ENCODE assay signal across 20 cellular contexts in the genomic region with DNA sequence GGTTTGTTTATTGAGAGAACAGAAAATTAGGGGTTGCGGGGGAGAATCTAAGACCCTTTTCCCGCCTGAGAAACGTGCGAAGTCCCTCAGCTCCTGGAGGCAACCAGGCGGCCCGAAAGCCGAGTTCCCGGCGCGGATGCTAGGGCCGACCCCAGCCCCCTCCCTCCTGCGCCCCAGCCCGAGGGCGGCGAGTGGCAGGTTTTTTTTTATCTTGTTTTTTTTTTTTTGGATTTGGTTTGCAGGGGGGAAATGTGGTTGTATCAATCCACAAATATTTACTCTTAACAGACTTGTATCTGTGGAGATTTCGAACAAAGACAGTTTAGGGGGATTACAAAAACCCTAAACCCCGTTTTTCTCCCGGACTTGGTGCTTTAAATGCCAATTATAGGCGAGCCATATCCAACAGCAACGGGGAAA. TPM values are rescaled to one million over a fixed set of nuclear protein-coding genes. Genes with fewer than 3 reads are reported as not detected.
DNase-seq lines count a peak whose midpoint lies in the region; ATAC-seq, FAIRE-seq and TF ChIP-seq lines count a peak whose summit lies in the region.
"Had no signal": no experiment of that assay in that cellular context is flagged by ENCODE, and none has a peak within 500 bp of the region (broad histone marks: within the 10 kb centered on the region; RNA-seq: fewer than 3 reads in every experiment).

No MANE protein-coding gene starts in this region.

- no peak for DNase-seq in H1 (ENCODE audit: low read depth in 1 of 2, low spot score in 2 of 2)
- no peak for DNase-seq in activated effector memory CD4-positive, alpha-beta T cell treated with anti-CD3 and anti-CD28 coated beads, Interleukin-2, amount 50 U/mL, for 16 hours
- no peak for DNase-seq in CD8-positive, alpha-beta memory T cell
- DNase-seq: DMS79, HCEC 1CT, KG1, MV-4-11, NCI-H1694 treated with DMSO at 0.1 percent for 48 hours, NCI-H2107, NCI-H226, RPMI8226, SHP77 treated with DMSO at 0.1 percent for 48 hours had no signal

- no peaks in the 10 kb centered on the region for H3K9me3 Mint-ChIP-seq in CD8-positive, alpha-beta memory T cell

- FAIRE-seq in H1 (lab: Jason Lieb, UNC) = no peak
- FAIRE-seq: HTR-8/SVneo had no signal

- no peak overlapping the region for H2BK5ac ChIP-seq in H1 (ENCODE audit: low read depth, low read length)

- peaks cover 9 to 21% (median 11%) of the 10 kb centered on the region in 3 donors for H3K4me1 Mint-ChIP-seq in CD8-positive, alpha-beta memory T cell

- POLR2A ChIA-PET in H1 (lab: Charles Lee; ENCODE audit: partially characterized antibody) = interaction anchor here (0.8 to 2.9 kb wide), 5 partner anchors 9 to 66 kb away, joined by 4 to 14 read pairs (median 4); a partner anchor contains a TSS
- POLR2A ChIA-PET in CD8-positive, alpha-beta memory T cell (lab: Charles Lee) = interaction anchor here (0.5 kb wide), 1 partner anchor 1406 kb away, joined by 3 read pairs; no protein-coding TSS in a partner anchor

- no peak overlapping the region for H2BK15ac ChIP-seq in H1 (ENCODE audit: low read length)

- H3K79me2 ChIP-seq in H1 (ENCODE audit: control insufficient read depth in 1 of 2, insufficient read depth in 2 of 2, low read length in 2 of 2) (no peaks in the 10 kb centered on the region), neural cell (replicated peaks; ENCODE audit: insufficient read depth, low read length) (no peaks in the 10 kb centered on the region)

- no peak overlapping the region for H3K18ac ChIP-seq in H1 (ENCODE audit: extremely low read depth, low read length)

- peak overlapping the region in 3 of 7 donors; percentile 16 to 87 (median 73) for H3K4me3 Mint-ChIP-seq in CD8-positive, alpha-beta memory T cell

- H4K8ac ChIP-seq in H1 (ENCODE audit: extremely low read depth, insufficient read depth, low read length) = no peak overlapping the region

- H3F3A ChIP-seq in neural cell (ENCODE audit: insufficient read depth, low read length, poor library complexity, severe bottlenecking) = no peaks in the 10 kb centered on the region

- no peak overlapping the region for H2BK120ac ChIP-seq in H1 (replicated peaks; ENCODE audit: low read depth, low read length)

- no peaks in the 10 kb centered on the region for H3K36me3 ChIP-seq in ES-I3 (ENCODE audit: insufficient read depth, low read length)
- H3K36me3 ChIP-seq in HUES6 (ENCODE audit: control insufficient read depth, insufficient read depth, low read length) = no peaks in the 10 kb centered on the region
- H3K36me3 ChIP-seq in H1 (ENCODE audit: control insufficient read depth in 2 of 4, insufficient read depth in 4 of 4, low read length in 3 of 4) = no peaks in the 10 kb centered on the region; a peak in 1 of 8 replicates
- no peaks in the 10 kb centered on the region for H3K36me3 ChIP-seq in neural cell (ENCODE audit: insufficient read depth, low read length)
- no peaks in the 10 kb centered on the region for H3K36me3 ChIP-seq in CD8-positive, alpha-beta memory T cell (ENCODE audit: insufficient read depth, low read length)
- H3K36me3 ChIP-seq: BLaER1 treated with 17β-estradiol and CSF1 and Interleukin-3, amounts not matched to agents 10 nM and 100 nM had no signal

- H3K9me3 ChIP-seq in ES-I3 (ENCODE audit: control insufficient read depth, insufficient read depth, low read length) = no peaks in the 10 kb centered on the region
- H3K9me3 ChIP-seq in HUES6 (ENCODE audit: control insufficient read depth, insufficient read depth, low read depth, low read length) = no peaks in the 10 kb centered on the region
- no peaks in the 10 kb centered on the region for H3K9me3 ChIP-seq in H1 (ENCODE audit: insufficient read depth in 2 of 2, low read depth in 1 of 2, low read length in 1 of 2)
- H3K9me3 ChIP-seq in neural cell (ENCODE audit: low read length) = no peaks in the 10 kb centered on the region
- no peaks in the 10 kb centered on the region for H3K9me3 ChIP-seq in CD8-positive, alpha-beta memory T cell (ENCODE audit: low read length)

- no peak overlapping the region for H3K56ac ChIP-seq in H1 (replicated peaks; ENCODE audit: insufficient read length, low read depth, low read length)

- H2AK5ac ChIP-seq in H1 (ENCODE audit: low read depth, low read length) = no peak overlapping the region

- H3K4me1 ChIP-seq in ES-I3 (ENCODE audit: insufficient read depth, low read length) (peaks cover 8% of the 10 kb centered on the region; the same call in 1 of the 2 replicates), HUES6 (ENCODE audit: control insufficient read depth, insufficient read depth, low read length) (peaks cover 48% of the 10 kb centered on the region), H1 (replicated peaks in 1 of 4; ENCODE audit: control insufficient read depth in 3 of 4, insufficient read depth in 4 of 4, low read length in 3 of 4) (peaks cover 0 to 38% (median 30%) of the 10 kb centered on the region in 4 experiments; a peak in 6 of 7 replicates)
- peaks cover 12% of the 10 kb centered on the region for H3K4me1 ChIP-seq in CD8-positive, alpha-beta memory T cell (ENCODE audit: insufficient read depth, low read length)

- CTCF ChIA-PET in H1 (lab: Charles Lee; ENCODE audit: partially characterized antibody) = interaction anchor here (0.9 to 6.1 kb wide), 6 partner anchors 9 to 82 kb away, joined by 4 to 41 read pairs (median 6); no protein-coding TSS in a partner anchor
- CTCF ChIA-PET in CD8-positive, alpha-beta memory T cell (lab: Charles Lee) = no interaction called here

- peaks cover 6% of the 10 kb centered on the region; the same call in 1 of the 2 replicates for H3K23me2 ChIP-seq in H1 (ENCODE audit: low read depth, low read length)

- H3K27me3 Mint-ChIP-seq in CD8-positive, alpha-beta memory T cell = peaks cover 64 to 81% of the 10 kb centered on the region in 2 donors

- H3K79me1 ChIP-seq in H1 (ENCODE audit: low read depth, low read length) = no peaks in the 10 kb centered on the region

- H2AFZ ChIP-seq in H1 (ENCODE audit: low read length) = no peak overlapping the region
- H2AFZ ChIP-seq in neural cell (ENCODE audit: low read depth, low read length) = no peak overlapping the region

- WGBS in H1 (ENCODE audit: extremely low coverage in 1 of 2, insufficient coverage in 1 of 2, insufficient read length in 1 of 2, insufficient replicate concordance in 2 of 2, low coverage in 1 of 2, low lambda C conversion rate in 2 of 2, missing lambda C conversion rate in 1 of 2), 2 experiments = 0% methylated on average over 8 of the region's 20 CpGs; no CpG with 5 or more reads in 1 of the 2 experiments

- H3K4me3 ChIP-seq in HUES6 (ENCODE audit: low read depth, low read length) (peak overlapping the region; percentile 40), H1 (ENCODE audit: extremely low read depth in 1 of 4, insufficient read depth in 2 of 4, low read depth in 3 of 4, low read length in 4 of 4) (peak overlapping the region in 3 of 4 experiments; percentile 14 to 56 (median 32); a peak in 4 of 8 replicates), neural cell (ENCODE audit: low read length) (no peak overlapping the region)
- H3K4me3 ChIP-seq in CD8-positive, alpha-beta memory T cell (ENCODE audit: low read length) = no peak overlapping the region
- H3K4me3 ChIP-seq: BLaER1 treated with 17β-estradiol and CSF1 and Interleukin-3, amounts not matched to agents 10 nM and 100 nM had no signal

- H3K27ac ChIP-seq in HUES6 (ENCODE audit: low read depth, low read length) (no peak overlapping the region), H1 (ENCODE audit: low read depth, low read length) (no peak overlapping the region), neural cell (ENCODE audit: low read length) (no peak overlapping the region)
- no peak overlapping the region for H3K27ac ChIP-seq in CD8-positive, alpha-beta memory T cell (ENCODE audit: low read depth, low read length)
- H3K27ac ChIP-seq: BLaER1 treated with 17β-estradiol and CSF1 and Interleukin-3, amounts not matched to agents 10 nM and 100 nM had no signal

- H2BK20ac ChIP-seq in H1 (ENCODE audit: low read length) = no peak overlapping the region

- no peak for TF ChIP-seq EP300 in H1 (IDR thresholded peaks at IDR 0.05; ENCODE audit: borderline replicate concordance in 1 of 2, low read depth in 2 of 2, low read length in 2 of 2)
- no peak for TF ChIP-seq EP300 in neural cell (conservative IDR thresholded peaks at IDR 0.05; ENCODE audit: poor library complexity, severe bottlenecking)

- no peak for TF ChIP-seq POLR2A in H1 (IDR thresholded peaks at IDR 0.05; ENCODE audit: control extremely low read depth in 1 of 2, low read depth in 2 of 2, low read length in 2 of 2)

- H3K36me3 Mint-ChIP-seq in CD8-positive, alpha-beta memory T cell = no peaks in the 10 kb centered on the region

- no peak overlapping the region for H4K91ac ChIP-seq in H1 (replicated peaks; ENCODE audit: insufficient read length, low read length)

- H3K14ac ChIP-seq in H1 (ENCODE audit: insufficient read length) = no peak overlapping the region

- no peak overlapping the region for H3K23ac ChIP-seq in H1 (ENCODE audit: insufficient read length)

- TF ChIP-seq CTCF in H1 (IDR thresholded peaks at IDR 0.05; ENCODE audit: control extremely low read depth in 1 of 3, insufficient read depth in 1 of 3, low read depth in 1 of 3, low read length in 3 of 3) (no peak), neural cell (IDR thresholded peaks at IDR 0.05; ENCODE audit: poor library complexity, severe bottlenecking) (no peak)

- no peak overlapping the region for H3K27ac Mint-ChIP-seq in CD8-positive, alpha-beta memory T cell

- H2BK12ac ChIP-seq in H1 (ENCODE audit: low read depth, low read length) = peak overlapping the region; percentile 39; the same call in 1 of the 2 replicates

- H4K20me1 ChIP-seq in H1 (replicated peaks in 1 of 2; ENCODE audit: control insufficient read depth in 1 of 2, insufficient read depth in 2 of 2, low read length in 2 of 2) (peaks cover 0 to 25% of the 10 kb centered on the region in 2 experiments), neural cell (ENCODE audit: insufficient read depth) (no peaks in the 10 kb centered on the region)

- no peak overlapping the region for H3K4ac ChIP-seq in H1 (replicated peaks; ENCODE audit: insufficient read length, low read depth, low read length)

- H4K5ac ChIP-seq in H1 (ENCODE audit: insufficient read length, low read depth, low read length) = no peak overlapping the region

- H3K4me2 ChIP-seq in H1 (ENCODE audit: insufficient read depth in 1 of 2, low read depth in 2 of 2, low read length in 2 of 2) (peak overlapping the region; percentile 80 to 81), neural cell (ENCODE audit: low read length) (no peak overlapping the region)
- H3K4me2 ChIP-seq: BLaER1 treated with 17β-estradiol and CSF1 and Interleukin-3, amounts not matched to agents 10 nM and 100 nM had no signal

- no peaks in the 10 kb centered on the region for H3K9me2 ChIP-seq in neural cell (ENCODE audit: insufficient read depth, low read length)

- TF ChIP-seq RAD21 in H1 (IDR thresholded peaks at IDR 0.05 in 1 of 2, conservative IDR thresholded peaks at IDR 0.05 in 1 of 2; ENCODE audit: low read depth in 2 of 2, low read length in 2 of 2) (no peak), neural cell (conservative IDR thresholded peaks at IDR 0.05) (no peak)

- H3K27me3 ChIP-seq in HUES6 (ENCODE audit: control insufficient read depth, insufficient read depth, low read length) = peaks cover 100% of the 10 kb centered on the region
- peaks cover 92 to 100% (median 100%) of the 10 kb centered on the region in 4 experiments for H3K27me3 ChIP-seq in H1 (replicated peaks in 1 of 4; ENCODE audit: control insufficient read depth in 3 of 4, extremely low read depth in 1 of 4, insufficient read depth in 3 of 4, low read length in 3 of 4)
- peaks cover 100% of the 10 kb centered on the region for H3K27me3 ChIP-seq in neural cell (ENCODE audit: insufficient read depth, low read depth, low read length)
- H3K27me3 ChIP-seq in CD8-positive, alpha-beta memory T cell (ENCODE audit: insufficient read depth, low read length, poor library complexity, severe bottlenecking) = peaks cover 69% of the 10 kb centered on the region

- no peak for ATAC-seq in HG03432 (IDR thresholded peaks at IDR 0.05; ENCODE audit: unreplicated experiment)
- no peak for ATAC-seq in GM18909 (IDR thresholded peaks at IDR 0.05; ENCODE audit: poor library complexity, unreplicated experiment)

- H3K9ac ChIP-seq in ES-I3 (ENCODE audit: low read depth, low read length) (peak overlapping the region; percentile 10; the same call in 1 of the 2 replicates), HUES6 (ENCODE audit: low read length) (no peak overlapping the region), H1 (replicated peaks in 1 of 4; ENCODE audit: extremely low read depth in 1 of 4, low read depth in 3 of 4, low read length in 3 of 4) (no peak overlapping the region), neural cell (ENCODE audit: low read length) (no peak overlapping the region)
- H3K9ac ChIP-seq: BLaER1 treated with 17β-estradiol and CSF1 and Interleukin-3, amounts not matched to agents 10 nM and 100 nM had no signal

RNA-seq across cellular contexts. Expression of a gene that starts 10.7 kb away (rescaled TPM):
- total RNA-seq in H1 (2021; fragmentation: NEBNext Ultra II Directional; extraction: Animal tissue kit (Norgen Biotek cat#: 25700)) = 0.37 and 0.52 TPM in 2 replicates
- polyA plus RNA-seq in H1 (2011; rRNA removed) = 0.09 and 0.17 TPM in 2 replicates
- 0.17 TPM for polyA plus RNA-seq in H1 (2011; cell fraction: cytosol; rRNA removed)
- polyA plus RNA-seq in H1 (2011; cell fraction: nucleus; rRNA removed) = 0.24 TPM
- polyA plus RNA-seq in H1 (2012, experiment 1 of 2) = 0.17 to 0.24 TPM (median 0.20 TPM) in 4 replicates
- polyA plus RNA-seq in H1 (2012, experiment 2 of 2) = 0.16 TPM
- 0.18 TPM for polyA plus RNA-seq in H1 (2013, experiment 1 of 2)
- 0.22 TPM for polyA plus RNA-seq in H1 (2013, experiment 2 of 2)
- polyA minus RNA-seq in H1 (2011; rRNA and poly(A)+ RNA removed) = 0.07 and 0.16 TPM in 2 replicates
- polyA minus RNA-seq in H1 (2011; cell fraction: cytosol; rRNA and poly(A)+ RNA removed) = 0.44 TPM
- polyA minus RNA-seq in H1 (2011; cell fraction: nucleus; rRNA and poly(A)+ RNA removed) = 0.10 TPM
- polyA plus RNA-seq in neural cell = 0.26 TPM in 1 of 2 replicates, not detected in the other
- not detected in 2 replicates for polyA minus RNA-seq in neural cell
- total RNA-seq in CD8-positive, alpha-beta memory T cell = not detected
- not detected for polyA plus RNA-seq in CD8-positive, alpha-beta memory T cell
- total RNA-seq: A673 had no signal

Comparison
In these comparisons a context has a peak if more than half of its experiments do, and no peak if none do; other contexts are left out.
1. H3K4me3 ChIP-seq: peak in HUES6 (single experiment) and H1 (3 of 4); none in neural cell (single experiment) and CD8-positive, alpha-beta memory T cell (single experiment).